In the genomic region with DNA sequence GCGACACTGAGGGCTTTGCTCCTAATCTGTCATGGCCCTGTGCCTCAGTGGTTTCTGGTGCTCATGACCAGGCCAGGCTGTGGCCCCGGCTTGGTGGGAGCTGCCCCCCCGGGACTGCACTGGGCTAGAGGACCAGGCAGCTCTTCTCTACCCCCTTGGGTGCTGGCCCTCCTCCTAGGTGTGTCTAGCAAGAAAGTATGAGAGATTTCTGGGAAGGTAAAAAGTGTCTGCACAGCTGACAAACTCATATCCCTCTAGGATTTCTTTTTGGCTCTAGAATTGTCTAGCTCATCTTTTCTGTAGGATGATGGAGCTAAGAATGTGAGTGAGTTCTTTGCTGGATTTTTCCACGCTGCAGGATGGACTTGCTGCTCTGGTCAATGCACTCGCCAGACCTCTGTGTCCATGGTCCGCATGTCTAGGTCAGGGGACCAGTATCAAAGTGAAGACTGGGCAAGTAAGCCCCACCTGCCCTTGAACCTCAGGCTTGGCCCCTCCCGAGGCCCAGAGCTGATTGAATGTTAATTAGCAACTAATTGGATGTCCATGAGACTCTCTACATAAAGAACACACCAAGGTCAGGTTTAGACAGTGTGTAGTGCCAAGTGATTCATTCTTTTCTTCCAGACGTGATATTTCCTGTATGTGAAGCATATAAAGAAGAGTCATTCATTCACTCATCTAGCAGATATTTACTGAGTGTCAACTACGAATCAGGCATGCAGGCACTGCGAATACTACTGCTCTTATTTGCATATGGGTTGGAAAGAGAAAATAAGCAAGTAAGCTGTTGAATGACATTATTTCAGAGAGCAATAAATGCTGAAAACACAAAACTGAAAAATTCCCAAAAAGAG, we compare ENCODE assay signal across 8 cellular contexts. TPM values are rescaled to one million over a fixed set of nuclear protein-coding genes. Genes with fewer than 3 reads are reported as not detected.
DNase-seq lines count a peak whose midpoint lies in the region; ATAC-seq and TF ChIP-seq lines count a peak whose summit lies in the region.

No MANE protein-coding gene starts in this region.

- peaks cover 26% of the 10 kb centered on the region for H3K4me1 Mint-ChIP-seq in activated CD4-positive, alpha-beta T cell treated with anti-CD3 and anti-CD28 coated beads, Interleukin-2, amount 10 ng/mL, durations not matched to agents 24 days and 14 days
- peaks cover 11% of the 10 kb centered on the region for H3K4me1 Mint-ChIP-seq in stimulated activated memory B cell treated with anti-CD40 and anti-IgM and Interleukin-4, amounts not matched to agents 10 μg/mL and 1 μg/mL and 100 μg/mL, for 72 hours

- intact Hi-C loops in activated CD4-positive, alpha-beta T cell treated with anti-CD3 and anti-CD28 coated beads, Interleukin-2, amount 10 ng/mL, durations not matched to agents 24 days and 14 days (cut with micrococcal nuclease), result loop anchor here (1.0 to 2.0 kb wide), 3 partner anchors 11 to 19 kb away; no protein-coding TSS in a partner anchor

- H3K4me3 ChIP-seq in hepatocyte, result peak overlapping the region; percentile 79

- H3K9me3 ChIP-seq in hepatocyte (ENCODE audit: low read depth), result no peaks in the 10 kb centered on the region

- H3K4me2 ChIP-seq in hepatocyte, result peak overlapping the region; percentile 97

- DNase-seq in activated CD4-positive, alpha-beta T cell treated with anti-CD3 and anti-CD28 coated beads, Interleukin-2, amount 10 ng/mL, durations not matched to agents 24 days and 14 days, result no peak
- no peak for DNase-seq in activated CD4-positive, alpha-beta T cell treated with anti-CD3 and anti-CD28 coated beads for 48 hours
- DNase-seq in hepatocyte (ENCODE audit: low spot score) (no peak), SKM-1 treated with dmso at 0.1 percent for 144 hours (lab: John Stamatoyannopoulos, UW; ENCODE audit: unreplicated experiment) (no peak), NCI-H510A (lab: John Stamatoyannopoulos, UW) (no peak)

- TF ChIP-seq CTCF in VCaP (conservative IDR thresholded peaks at IDR 0.05) (no peak), hepatocyte (IDR thresholded peaks at IDR 0.05; ENCODE audit: poor library complexity) (no peak)

- no peaks in the 10 kb centered on the region for H3K27me3 ChIP-seq in hepatocyte

- no peaks in the 10 kb centered on the region for H3K9me3 Mint-ChIP-seq in activated CD4-positive, alpha-beta T cell treated with anti-CD3 and anti-CD28 coated beads, Interleukin-2, amount 10 ng/mL, durations not matched to agents 24 days and 14 days
- no peaks in the 10 kb centered on the region for H3K9me3 Mint-ChIP-seq in stimulated activated memory B cell treated with anti-CD40 and anti-IgM and Interleukin-4, amounts not matched to agents 10 μg/mL and 1 μg/mL and 100 μg/mL, for 72 hours

- H3K36me3 ChIP-seq in hepatocyte (replicated peaks; ENCODE audit: insufficient read depth, low read depth), result no peaks in the 10 kb centered on the region

- H3K4me1 ChIP-seq in hepatocyte (ENCODE audit: insufficient read depth), result peaks cover 24% of the 10 kb centered on the region

- no peaks in the 10 kb centered on the region for H4K20me1 ChIP-seq in hepatocyte (ENCODE audit: insufficient read depth, poor library complexity, severe bottlenecking)

- ATAC-seq in stimulated activated memory B cell treated with anti-CD40 and anti-IgM and Interleukin-4, amounts not matched to agents 10 μg/mL and 1 μg/mL and 100 μg/mL, for 72 hours, result peak; percentile 49
- ATAC-seq in HG03280 (IDR thresholded peaks at IDR 0.05; ENCODE audit: unreplicated experiment), result no peak

- peaks cover 18% of the 10 kb centered on the region for H3K79me2 ChIP-seq in hepatocyte

- H3K27ac ChIP-seq in VCaP (peak overlapping the region; percentile 99), hepatocyte (peak overlapping the region; percentile 90)

- H3K36me3 Mint-ChIP-seq in activated CD4-positive, alpha-beta T cell treated with anti-CD3 and anti-CD28 coated beads, Interleukin-2, amount 10 ng/mL, durations not matched to agents 24 days and 14 days (ENCODE audit: low read depth), result peaks cover 2% of the 10 kb centered on the region
- H3K36me3 Mint-ChIP-seq in stimulated activated memory B cell treated with anti-CD40 and anti-IgM and Interleukin-4, amounts not matched to agents 10 μg/mL and 1 μg/mL and 100 μg/mL, for 72 hours, result no peaks in the 10 kb centered on the region

- H3K9me2 ChIP-seq in hepatocyte (replicated peaks; ENCODE audit: insufficient read depth), result no peaks in the 10 kb centered on the region

- H3K27me3 Mint-ChIP-seq in activated CD4-positive, alpha-beta T cell treated with anti-CD3 and anti-CD28 coated beads, Interleukin-2, amount 10 ng/mL, durations not matched to agents 24 days and 14 days, result peaks cover 3% of the 10 kb centered on the region
- no peaks in the 10 kb centered on the region for H3K27me3 Mint-ChIP-seq in stimulated activated memory B cell treated with anti-CD40 and anti-IgM and Interleukin-4, amounts not matched to agents 10 μg/mL and 1 μg/mL and 100 μg/mL, for 72 hours

- H3K27ac Mint-ChIP-seq in activated CD4-positive, alpha-beta T cell treated with anti-CD3 and anti-CD28 coated beads, Interleukin-2, amount 10 ng/mL, durations not matched to agents 24 days and 14 days, result peak overlapping the region; percentile 87
- H3K27ac Mint-ChIP-seq in stimulated activated memory B cell treated with anti-CD40 and anti-IgM and Interleukin-4, amounts not matched to agents 10 μg/mL and 1 μg/mL and 100 μg/mL, for 72 hours, result peak overlapping the region; percentile 74

- WGBS in hepatocyte (ENCODE audit: low lambda C conversion rate, missing lambda C conversion rate), result 48% methylated on average over 10 of the region's 10 CpGs

- H2AFZ ChIP-seq in hepatocyte, result peak overlapping the region; percentile 80

- peak overlapping the region; percentile 86 for H3K4me3 Mint-ChIP-seq in activated CD4-positive, alpha-beta T cell treated with anti-CD3 and anti-CD28 coated beads, Interleukin-2, amount 10 ng/mL, durations not matched to agents 24 days and 14 days
- H3K4me3 Mint-ChIP-seq in stimulated activated memory B cell treated with anti-CD40 and anti-IgM and Interleukin-4, amounts not matched to agents 10 μg/mL and 1 μg/mL and 100 μg/mL, for 72 hours, result peak overlapping the region; percentile 79

RNA-seq across cellular contexts. Expression of gene PSD4, which starts 15.6 kb away (rescaled TPM):
- 268 and 278 TPM in 2 replicates for total RNA-seq in activated CD4-positive, alpha-beta T cell treated with anti-CD3 and anti-CD28 coated beads, Interleukin-2, amount 10 ng/mL, durations not matched to agents 24 days and 14 days
- total RNA-seq in hepatocyte, result 22.6 and 26.5 TPM in 2 replicates
- 11.5 and 15.1 TPM in 2 replicates for polyA plus RNA-seq in hepatocyte

RNA-seq across cellular contexts. Expression of gene IL1RN, which starts 30.7 kb away (rescaled TPM):
- 3.0 and 3.3 TPM in 2 replicates for total RNA-seq in activated CD4-positive, alpha-beta T cell treated with anti-CD3 and anti-CD28 coated beads, Interleukin-2, amount 10 ng/mL, durations not matched to agents 24 days and 14 days
- total RNA-seq in hepatocyte, result 3.1 and 4.3 TPM in 2 replicates
- polyA plus RNA-seq in hepatocyte, result 4.5 and 7.3 TPM in 2 replicates
